Comparison of ENCODE assay signal across 1 cellular context in the genomic region with DNA sequence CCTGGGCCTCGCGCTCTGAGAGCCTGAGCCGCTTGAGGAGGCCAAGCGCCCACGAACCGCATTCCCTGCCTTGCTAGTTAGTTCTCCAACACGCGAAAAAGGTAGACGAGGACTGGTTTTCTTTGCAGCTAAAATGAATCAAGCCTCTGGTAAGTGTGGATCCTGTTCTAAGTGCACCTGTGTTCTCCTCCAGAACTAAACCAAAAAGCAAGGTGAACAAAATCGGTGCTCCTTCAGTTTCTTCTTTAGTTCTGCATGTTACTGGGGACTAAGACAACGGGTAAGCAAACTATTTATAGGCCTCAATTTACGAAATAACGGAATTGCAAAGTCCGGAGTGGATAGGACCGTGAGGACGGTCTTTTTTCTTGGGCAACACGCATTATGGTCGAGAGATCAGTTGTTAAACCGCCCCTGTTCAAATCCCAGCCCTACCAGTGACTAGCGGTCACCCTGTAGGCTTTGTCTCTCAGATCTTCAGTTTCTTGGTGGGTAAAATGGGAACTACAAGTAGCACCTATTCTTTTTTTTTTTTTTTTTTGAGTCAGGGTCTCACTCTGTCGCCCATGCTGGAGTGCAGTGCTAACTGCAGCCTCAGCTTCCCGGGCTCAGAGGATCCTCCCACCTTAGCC.
A peak's percentile ranks its signal among the peaks of the same experiment; 100 is the strongest.
TF ChIP-seq lines count a peak whose summit lies in the region.

No MANE protein-coding gene starts in this region.

TF ChIP-seq in H1, 55 proteins besides CTCF, POLR2A, EP300 and RAD21 (continued from another document):
- TF ChIP-seq KDM1A (IDR thresholded peaks at IDR 0.05; ENCODE audit: borderline replicate concordance, low read length) (peak; percentile 13; the same call in 1 of the 2 replicates), E2F6 (IDR thresholded peaks at IDR 0.05) (no peak), SUZ12 (IDR thresholded peaks at IDR 0.05; ENCODE audit: low read length) (no peak), TAF7 (optimal IDR thresholded peaks at IDR 0.05; ENCODE audit: borderline replicate concordance, low read depth, low read length) (no peak), ASH2L (IDR thresholded peaks at IDR 0.05; ENCODE audit: low read length) (no peak), SP1 (IDR thresholded peaks at IDR 0.05; ENCODE audit: low read depth, low read length) (no peak), SAP30 (IDR thresholded peaks at IDR 0.05; ENCODE audit: insufficient read depth, insufficient replicate concordance, low read length) (peak; percentile 59), EGR1 (IDR thresholded peaks at IDR 0.05; ENCODE audit: borderline replicate concordance, low read depth, low read length) (no peak), POLR2AphosphoS5 (IDR thresholded peaks at IDR 0.05; ENCODE audit: low read depth, low read length) (no peak)
